9 cellular contexts compared by ENCODE assay signal in the genomic region with DNA sequence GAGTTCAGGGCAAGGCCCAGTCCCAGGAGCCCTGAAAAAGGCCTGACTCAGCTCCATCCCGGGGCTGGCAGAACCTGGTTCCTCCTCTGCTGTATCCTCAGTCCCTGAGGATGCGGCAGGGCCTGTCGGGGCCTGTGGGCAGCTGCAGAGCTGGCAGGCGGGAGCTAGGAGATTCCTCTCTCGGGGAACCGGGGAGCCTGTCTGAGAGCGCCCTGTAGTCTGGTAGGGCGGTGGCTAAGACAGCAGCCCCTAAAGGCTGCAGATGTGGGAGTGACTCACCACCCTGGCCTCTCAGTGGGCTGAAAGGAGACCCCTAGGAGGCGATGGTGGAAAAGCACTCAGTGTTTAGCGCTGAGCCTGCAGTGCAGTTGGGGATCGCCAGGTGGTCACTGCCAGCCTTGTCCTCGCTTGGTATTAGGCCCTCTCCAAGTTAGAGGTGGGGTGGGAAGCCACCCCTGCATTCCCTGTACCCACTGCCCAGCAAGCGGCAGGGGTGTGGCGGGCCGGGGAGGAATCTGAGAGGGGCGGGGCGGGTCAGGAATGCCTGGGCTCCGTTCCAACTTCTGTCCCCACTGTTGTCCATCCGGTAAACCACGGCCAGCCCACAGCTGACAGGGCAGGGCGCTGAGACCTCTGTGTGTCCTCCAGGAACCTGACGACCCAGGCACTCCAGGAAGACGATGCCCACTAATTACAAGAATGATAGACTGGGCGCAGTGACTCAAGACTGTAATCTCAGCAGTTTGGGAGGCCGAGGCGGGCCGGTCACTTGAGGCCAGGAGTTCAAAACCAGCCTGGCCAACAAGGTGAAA. TPM values are rescaled to one million over a fixed set of nuclear protein-coding genes. Genes with fewer than 3 reads are reported as not detected.
DNase-seq lines count a peak whose midpoint lies in the region; TF ChIP-seq lines count a peak whose summit lies in the region.
"Had no signal": no experiment of that assay in that cellular context is flagged by ENCODE, and none has a peak within 500 bp of the region (broad histone marks: within the 10 kb centered on the region; RNA-seq: fewer than 3 reads in every experiment).

No MANE protein-coding gene starts in this region.

- H3K36me3 ChIP-seq in thyroid gland (no peaks in the 10 kb centered on the region), MG63 (no peaks in the 10 kb centered on the region)
- H3K36me3 ChIP-seq: gastrocnemius medialis had no signal

- 42 to 57% methylated on average over 9 to 11 of the region's 27 CpGs for WGBS in thyroid gland, 2 donors

- H3K27ac ChIP-seq in thyroid gland = peak overlapping the region; percentile 56 to 73 (median 61)
- H3K27ac ChIP-seq: gastrocnemius medialis had no signal

- H3K27me3 Mint-ChIP-seq in activated naive CD4-positive, alpha-beta T cell treated with anti-CD3 and anti-CD28 coated beads for 36 hours (ENCODE audit: low read depth) = peaks cover 16% of the 10 kb centered on the region

- H3K9me3 Mint-ChIP-seq in activated naive CD4-positive, alpha-beta T cell treated with anti-CD3 and anti-CD28 coated beads for 36 hours = no peaks in the 10 kb centered on the region

- no peaks in the 10 kb centered on the region for H3K36me3 Mint-ChIP-seq in activated naive CD4-positive, alpha-beta T cell treated with anti-CD3 and anti-CD28 coated beads for 36 hours (ENCODE audit: low read depth)

- H3K4me1 Mint-ChIP-seq in activated naive CD4-positive, alpha-beta T cell treated with anti-CD3 and anti-CD28 coated beads for 36 hours (ENCODE audit: low read depth) = peaks cover 12% of the 10 kb centered on the region

- CTCF ChIA-PET in activated naive CD4-positive, alpha-beta T cell treated with anti-CD3 and anti-CD28 coated beads for 36 hours (lab: Charles Lee) = interaction anchor here (0.7 to 4.9 kb wide), 3 partner anchors 11 to 255 kb away, joined by 3 to 31 read pairs (median 4); no protein-coding TSS in a partner anchor

- H3K4me3 Mint-ChIP-seq in activated naive CD4-positive, alpha-beta T cell treated with anti-CD3 and anti-CD28 coated beads for 36 hours = no peak overlapping the region

- H3K27me3 ChIP-seq in thyroid gland (no peaks in the 10 kb centered on the region), MG63 (no peaks in the 10 kb centered on the region)
- H3K27me3 ChIP-seq: gastrocnemius medialis had no signal

- H3K27ac Mint-ChIP-seq in activated naive CD4-positive, alpha-beta T cell treated with anti-CD3 and anti-CD28 coated beads for 36 hours = no peak overlapping the region

- TF ChIP-seq CTCF in astrocyte of the cerebellum (IDR thresholded peaks at IDR 0.05; ENCODE audit: low read depth, low read length, missing control alignments) (peak; percentile 32), thyroid gland (IDR thresholded peaks at IDR 0.05) (peak in 4 of 6 experiments; percentile 21 to 48 (median 38))

- in situ Hi-C loops in astrocyte of the cerebellum (cut with HindIII; ENCODE audit: low sequenced_read_pairs) = no loop called here

- DNase-seq in NCI-H1436 (lab: John Stamatoyannopoulos, UW) (peak; percentile 27), NCI-H1436 treated with DMSO at 0.1 percent for 48 hours (lab: John Stamatoyannopoulos, UW) (no peak), astrocyte of the cerebellum (ENCODE audit: low read depth) (no peak), iris pigment epithelial cell (ENCODE audit: low read depth) (peak; percentile 26), thyroid gland (peak; percentile 89 to 92), MG63 (no peak), C1 segment of cervical spinal cord (lab: John Stamatoyannopoulos, UW) (no peak)
- DNase-seq in activated naive CD4-positive, alpha-beta T cell treated with anti-CD3 and anti-CD28 coated beads for 36 hours = no peak
- DNase-seq: gastrocnemius medialis had no signal

- intact Hi-C loops in thyroid gland (cut with DNase I) = loop anchor here (5.0 to 10.0 kb wide), 3 partner anchors 90 to 173 kb away; a partner anchor contains a TSS
- intact Hi-C loops in activated naive CD4-positive, alpha-beta T cell treated with anti-CD3 and anti-CD28 coated beads for 36 hours (cut with micrococcal nuclease) = no loop called here

- H3K9me3 ChIP-seq in thyroid gland (no peaks in the 10 kb centered on the region), MG63 (no peaks in the 10 kb centered on the region)
- H3K9me3 ChIP-seq: gastrocnemius medialis had no signal

- no peak for TF ChIP-seq POLR2A in thyroid gland (IDR thresholded peaks at IDR 0.05)

- H3K4me3 ChIP-seq in astrocyte of the cerebellum (ENCODE audit: low read depth, low read length) (no peak overlapping the region), thyroid gland (replicated peaks in 1 of 3) (no peak overlapping the region), MG63 (no peak overlapping the region)
- H3K4me3 ChIP-seq: gastrocnemius medialis had no signal

- peaks cover 5 to 12% of the 10 kb centered on the region in 2 donors for H3K4me1 ChIP-seq in thyroid gland
- H3K4me1 ChIP-seq: gastrocnemius medialis had no signal

RNA-seq across cellular contexts. Expression of a gene that starts 29.5 kb away (rescaled TPM):
- total RNA-seq in thyroid gland = 100 to 1,000 TPM; 177 to 287 (median 279) TPM
- not detected in 2 replicates for total RNA-seq in MG63 (2014; rRNA removed; shearing (Covaris generic); ENCODE audit: low replicate concordance)
- 1 to 10 TPM; 1.7 to 2.7 TPM for total RNA-seq in activated naive CD4-positive, alpha-beta T cell treated with anti-CD3 and anti-CD28 coated beads for 36 hours

Comparison
In these comparisons a context has a peak if more than half of its experiments do, and no peak if none do; other contexts are left out.
1. DNase-seq: peak in NCI-H1436 (single experiment), iris pigment epithelial cell (single experiment) and thyroid gland (2 of 2); none in NCI-H1436 treated with DMSO at 0.1 percent for 48 hours (single experiment), astrocyte of the cerebellum (single experiment), MG63 (single experiment), activated naive CD4-positive, alpha-beta T cell treated with anti-CD3 and anti-CD28 coated beads for 36 hours (single experiment) and C1 segment of cervical spinal cord (0 of 14).
2. RNA of a gene that starts 29.5 kb away (total RNA-seq): 177 to 287 TPM in thyroid gland; 1.7 to 2.7 TPM in activated naive CD4-positive, alpha-beta T cell treated with anti-CD3 and anti-CD28 coated beads for 36 hours and not detected in MG63; every median in the first group is over 10 times any median in the second.